ENCODE assay signal across 8 cellular contexts in the genomic region with DNA sequence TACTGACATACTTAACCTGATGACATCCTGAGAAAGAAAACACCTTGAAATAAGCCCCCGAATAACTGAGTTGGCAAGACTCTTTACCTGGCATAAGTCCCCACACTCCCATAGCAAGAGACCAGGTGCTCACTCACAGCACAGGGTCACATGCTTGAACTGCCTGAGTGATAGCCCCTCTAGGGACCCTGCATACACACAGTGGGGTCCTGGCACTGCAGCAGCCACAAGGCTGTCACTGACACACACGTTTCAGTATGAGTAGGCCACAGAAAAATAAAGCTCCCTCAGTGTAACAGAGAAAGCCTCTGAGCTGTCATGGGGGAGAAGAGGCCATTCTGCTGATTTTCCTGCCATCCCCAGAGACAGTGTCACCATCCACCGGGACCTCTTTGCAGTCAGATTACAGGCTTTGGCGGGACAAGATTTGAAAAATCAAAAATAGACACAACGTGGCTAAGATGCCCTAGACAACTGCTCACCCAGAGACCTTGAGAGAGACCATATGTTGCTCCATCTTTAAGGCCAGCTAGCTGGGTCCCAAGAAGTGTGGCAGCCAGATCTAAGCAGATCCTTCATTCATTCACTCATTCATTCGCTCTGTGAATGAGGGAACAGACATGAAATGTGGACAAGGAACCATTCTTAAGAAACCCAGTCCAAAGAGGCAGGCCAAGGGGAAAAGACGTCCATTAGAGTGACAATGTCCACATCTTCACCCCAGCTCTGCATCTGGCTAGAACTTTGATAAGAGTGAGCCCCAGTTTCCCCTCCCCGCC. TPM values are rescaled to one million over a fixed set of nuclear protein-coding genes. Genes with fewer than 3 reads are reported as not detected.
DNase-seq lines count a peak whose midpoint lies in the region; ATAC-seq and TF ChIP-seq lines count a peak whose summit lies in the region.

No MANE protein-coding gene starts in this region.

- peaks cover 21% of the 10 kb centered on the region for H3K4me1 ChIP-seq in adipocyte (ENCODE audit: control insufficient read depth, insufficient read depth, low read length)
- H3K4me1 ChIP-seq in ovary (ENCODE audit: insufficient read depth), result peaks cover 10% of the 10 kb centered on the region

- no peaks in the 10 kb centered on the region for H3K36me3 Mint-ChIP-seq in naive thymus-derived CD8-positive, alpha-beta T cell

- no peak for DNase-seq in GM12864 (ENCODE audit: low read depth)
- DNase-seq in adipocyte (ENCODE audit: low read depth), result no peak
- no peak for DNase-seq in naive thymus-derived CD8-positive, alpha-beta T cell
- no peak for DNase-seq in NCI-H2196 (lab: John Stamatoyannopoulos, UW; ENCODE audit: unreplicated experiment)
- DNase-seq in stimulated activated CD4-positive, alpha-beta T cell treated with anti-CD3 and anti-CD28 coated beads, Interleukin-4, amount 100 ng/mL, for 1 hour, result no peak
- DNase-seq in NK-92 treated with Interleukin-12 subunit alpha and Interleukin-12 subunit beta, amount 100 ng/mL, for 24 hours (lab: John Stamatoyannopoulos, UW), result no peak
- DNase-seq in ovary, result no peak

- H3K27me3 Mint-ChIP-seq in naive thymus-derived CD8-positive, alpha-beta T cell, result no peaks in the 10 kb centered on the region

- H3K4me3 ChIP-seq in GM12864 (ENCODE audit: low read depth, low read length) (peak overlapping the region; percentile 86), adipocyte (ENCODE audit: low read length) (peak overlapping the region; percentile 87), ovary (no peak overlapping the region)

- H3K27me3 ChIP-seq in adipocyte (replicated peaks; ENCODE audit: control insufficient read depth, insufficient read depth, low read length) (no peaks in the 10 kb centered on the region), ovary (no peaks in the 10 kb centered on the region)

- H3K9ac ChIP-seq in adipocyte (ENCODE audit: low read length), result peak overlapping the region; percentile 88

- TF ChIP-seq EP300 in ovary (IDR thresholded peaks at IDR 0.05), result no peak

- POLR2A ChIA-PET in naive thymus-derived CD8-positive, alpha-beta T cell (lab: Charles Lee), result interaction anchor here (0.6 to 1.3 kb wide), 2 partner anchors 12 to 55 kb away, joined by 3 to 4 read pairs; no protein-coding TSS in a partner anchor

- no peak for TF ChIP-seq POLR2A in ovary (IDR thresholded peaks at IDR 0.05)

- peak overlapping the region in 1 of 2 donors; percentile 69 for H3K27ac ChIP-seq in ovary

- H3K9me3 ChIP-seq in adipocyte (ENCODE audit: control insufficient read depth, low read length) (no peaks in the 10 kb centered on the region), ovary (no peaks in the 10 kb centered on the region)

- peak overlapping the region; percentile 74 to 86 (median 80) for H3K4me3 Mint-ChIP-seq in naive thymus-derived CD8-positive, alpha-beta T cell

- intact Hi-C loops in ovary (cut with DNase I), result no loop called here

- TF ChIP-seq CTCF in GM12864 (IDR thresholded peaks at IDR 0.05; ENCODE audit: low read depth, low read length, missing control alignments), result no peak
- no peak for TF ChIP-seq CTCF in ovary (IDR thresholded peaks at IDR 0.05)

- peak; percentile 52 for ATAC-seq in HG03378 (IDR thresholded peaks at IDR 0.05; ENCODE audit: unreplicated experiment)
- ATAC-seq in naive thymus-derived CD8-positive, alpha-beta T cell, result no peak

- H3K4me1 Mint-ChIP-seq in naive thymus-derived CD8-positive, alpha-beta T cell, result peaks cover 9 to 25% (median 17%) of the 10 kb centered on the region in 4 donors

- H3K9me3 Mint-ChIP-seq in naive thymus-derived CD8-positive, alpha-beta T cell, result no peaks in the 10 kb centered on the region

- peak overlapping the region in 3 of 10 donors; percentile 33 to 72 (median 61) for H3K27ac Mint-ChIP-seq in naive thymus-derived CD8-positive, alpha-beta T cell

- peaks cover 7% of the 10 kb centered on the region for H3K36me3 ChIP-seq in adipocyte (ENCODE audit: control insufficient read depth, insufficient read depth, low read length, severe bottlenecking)
- H3K36me3 ChIP-seq in ovary, result no peaks in the 10 kb centered on the region

- 47 to 62% (median 51%) methylated on average over 8 of the region's 8 CpGs for WGBS in ovary, 3 donors

RNA-seq across cellular contexts. Expression of a gene that starts 1.6 kb away (rescaled TPM):
- 1 to 10 TPM; 4.3 to 7.2 TPM for total RNA-seq in naive thymus-derived CD8-positive, alpha-beta T cell
- polyA plus RNA-seq in naive thymus-derived CD8-positive, alpha-beta T cell, result 1 to 10 TPM; 2.7 to 3.9 (median 3.1) TPM
- 100 to 1,000 TPM in 3 of 7 donors, 10 to 100 TPM in 4; 20.8 to 155 (median 81.7) TPM for total RNA-seq in ovary
- polyA plus RNA-seq in ovary, result 1,000 to 10,000 TPM in 1 of 2 donors, 10 to 100 TPM in 1; 59.4 to 1,262 TPM

RNA-seq across cellular contexts. Expression of a gene that starts 52.4 kb away (rescaled TPM):
- 100 to 1,000 TPM; 773 to 788 TPM for total RNA-seq in naive thymus-derived CD8-positive, alpha-beta T cell
- polyA plus RNA-seq in naive thymus-derived CD8-positive, alpha-beta T cell, result 1,000 to 10,000 TPM; 1,080 to 1,331 (median 1,214) TPM
- 1,000 to 10,000 TPM in 2 of 7 donors, 100 to 1,000 TPM in 5; 775 to 1,271 (median 837) TPM for total RNA-seq in ovary
- 1,000 to 10,000 TPM in 1 of 2 donors, 100 to 1,000 TPM in 1; 808 to 1,330 TPM for polyA plus RNA-seq in ovary
